Comparison of ENCODE assay signal across 18 cellular contexts in genomic region chr6:33979750-33980149, GRCh38.
"Had no signal": no experiment of that assay in that cellular context is flagged by ENCODE, and none has a peak within 500 bp of the region (broad histone marks: within the 10 kb centered on the region; RNA-seq: fewer than 3 reads in every experiment).

No MANE protein-coding gene starts in this region.

- H3K4me1 ChIP-seq: prostate gland, thyroid gland, upper lobe of right lung had no signal

- H3K27ac Mint-ChIP-seq: activated CD4-positive, alpha-beta T cell treated with anti-CD3 and anti-CD28 coated beads, Interleukin-2, amount 10 ng/mL, durations not matched to agents 7 days and 5 days; activated CD8-positive, alpha-beta memory T cell treated with anti-CD3 and anti-CD28 coated beads, Interleukin-2, amount 10 ng/mL, durations not matched to agents 7 days and 5 days; activated CD8-positive, alpha-beta T cell treated with anti-CD3 and anti-CD28 coated beads for 36 hours; activated naive CD4-positive, alpha-beta T cell treated with anti-CD3 and anti-CD28 coated beads, Interleukin-2, amount 50 U/mL, for 24 hours; T-helper 17 cell had no signal

- H3K27me3 ChIP-seq: thyroid gland had no signal

- H3K9me3 Mint-ChIP-seq: activated CD4-positive, alpha-beta T cell treated with anti-CD3 and anti-CD28 coated beads, Interleukin-2, amount 10 ng/mL, durations not matched to agents 7 days and 5 days; activated CD8-positive, alpha-beta T cell treated with anti-CD3 and anti-CD28 coated beads for 36 hours; activated naive CD4-positive, alpha-beta T cell treated with anti-CD3 and anti-CD28 coated beads, Interleukin-2, amount 50 U/mL, for 24 hours had no signal

- ATAC-seq: activated CD8-positive, alpha-beta memory T cell treated with anti-CD3 and anti-CD28 coated beads, Interleukin-2, amount 10 ng/mL, durations not matched to agents 7 days and 5 days; activated CD8-positive, alpha-beta T cell treated with anti-CD3 and anti-CD28 coated beads for 36 hours; lower lobe of right lung; naive thymus-derived CD4-positive, alpha-beta T cell; T-helper 17 cell; upper lobe of right lung had no signal

- H3K4me3 Mint-ChIP-seq: activated CD4-positive, alpha-beta T cell treated with anti-CD3 and anti-CD28 coated beads, Interleukin-2, amount 10 ng/mL, durations not matched to agents 7 days and 5 days; activated CD8-positive, alpha-beta memory T cell treated with anti-CD3 and anti-CD28 coated beads, Interleukin-2, amount 10 ng/mL, durations not matched to agents 7 days and 5 days; activated CD8-positive, alpha-beta T cell treated with anti-CD3 and anti-CD28 coated beads for 36 hours; activated naive CD4-positive, alpha-beta T cell treated with anti-CD3 and anti-CD28 coated beads, Interleukin-2, amount 50 U/mL, for 24 hours; brain; naive thymus-derived CD4-positive, alpha-beta T cell; T-helper 17 cell had no signal

- H3K4me3 ChIP-seq: heart left ventricle, lower lobe of right lung, prostate gland, thyroid gland, upper lobe of right lung had no signal

- DNase-seq: activated CD4-positive, alpha-beta T cell treated with anti-CD3 and anti-CD28 coated beads, Interleukin-2, amount 10 ng/mL, durations not matched to agents 7 days and 5 days; activated CD8-positive, alpha-beta memory T cell treated with anti-CD3 and anti-CD28 coated beads, Interleukin-2, amount 10 ng/mL, durations not matched to agents 7 days and 5 days; activated CD8-positive, alpha-beta T cell treated with anti-CD3 and anti-CD28 coated beads for 36 hours; activated gamma-delta T cell treated with Interleukin-2 at 50 U/mL for 16 hours; activated T-cell treated with anti-CD3 and anti-CD28 coated beads for 4 hours; lower lobe of right lung; stimulated activated CD4-positive, alpha-beta T cell treated with anti-CD3 and anti-CD28 coated beads, Interleukin-4, amount 100 ng/mL, for 24 hours; stimulated activated naive CD4-positive, alpha-beta T cell treated with Interleukin-2 at 50 U/mL for 16 hours; SW 1271; T-helper 17 cell; thyroid gland had no signal

- H3K36me3 ChIP-seq: heart left ventricle, lower lobe of right lung, prostate gland, thyroid gland, upper lobe of right lung had no signal

- H3K36me3 Mint-ChIP-seq: activated CD8-positive, alpha-beta memory T cell treated with anti-CD3 and anti-CD28 coated beads, Interleukin-2, amount 10 ng/mL, durations not matched to agents 7 days and 5 days; activated naive CD4-positive, alpha-beta T cell treated with anti-CD3 and anti-CD28 coated beads, Interleukin-2, amount 50 U/mL, for 24 hours; brain had no signal

- H3K9me3 ChIP-seq: heart left ventricle, lower lobe of right lung, prostate gland, thyroid gland, upper lobe of right lung had no signal

- H3K27ac ChIP-seq: epithelial cell of prostate, heart left ventricle, lower lobe of right lung, prostate gland, thyroid gland, upper lobe of right lung had no signal
